1 cellular context compared by ENCODE assay signal in genomic region chr3:195259564-195260285, GRCh38.
A peak's percentile ranks its signal among the peaks of the same experiment; 100 is the strongest.
TF ChIP-seq lines count a peak whose summit lies in the region.

No MANE protein-coding gene starts in this region.

TF ChIP-seq in HepG2, 621 proteins besides CTCF, POLR2A, EP300 and RAD21 (continued from another document and continues in another):
- peak; percentile 14 for TF ChIP-seq ZNF503 (CRISPR knock-in tag; IDR thresholded peaks at IDR 0.05)
- no peak for TF ChIP-seq RNF219 (CRISPR knock-in tag; IDR thresholded peaks at IDR 0.05)
- peak; percentile 99 for TF ChIP-seq ZNF331 (CRISPR knock-in tag; IDR thresholded peaks at IDR 0.05)
- TF ChIP-seq ZNF672 (CRISPR knock-in tag; IDR thresholded peaks at IDR 0.05): no peak; the same call in 1 of the 2 replicates
- no peak for TF ChIP-seq HBP1 (CRISPR knock-in tag; IDR thresholded peaks at IDR 0.05; ENCODE audit: low read depth)
- peak; percentile 70 for TF ChIP-seq TFDP2 (CRISPR knock-in tag; IDR thresholded peaks at IDR 0.05)
- TF ChIP-seq GTF3A (CRISPR knock-in tag; conservative IDR thresholded peaks at IDR 0.05): peak; percentile 91; the same call in 1 of the 2 replicates
- TF ChIP-seq MXD3 (CRISPR knock-in tag; IDR thresholded peaks at IDR 0.05): peak; percentile 67; the same call in 1 of the 2 replicates
- TF ChIP-seq KDM5A (IDR thresholded peaks at IDR 0.05; ENCODE audit: borderline replicate concordance, low read length): peak; percentile 51
- peak; percentile 75 for TF ChIP-seq ZNF746 (CRISPR knock-in tag; IDR thresholded peaks at IDR 0.05)
- TF ChIP-seq HNF1B (CRISPR knock-in tag; IDR thresholded peaks at IDR 0.05): peak; percentile 90
- no peak for TF ChIP-seq NCOA5 (CRISPR knock-in tag; IDR thresholded peaks at IDR 0.05)
- TF ChIP-seq PRMT3 (CRISPR knock-in tag; IDR thresholded peaks at IDR 0.05; ENCODE audit: borderline replicate concordance, low read depth): no peak
- TF ChIP-seq TERF1 (CRISPR knock-in tag; IDR thresholded peaks at IDR 0.05): no peak; the same call in 1 of the 2 replicates
- no peak for TF ChIP-seq MNT (IDR thresholded peaks at IDR 0.05)
- TF ChIP-seq IKZF5 (CRISPR knock-in tag; IDR thresholded peaks at IDR 0.05): peak; percentile 80
- no peak for TF ChIP-seq RFX1 (IDR thresholded peaks at IDR 0.05)
- TF ChIP-seq ZNF780A (CRISPR knock-in tag; IDR thresholded peaks at IDR 0.05): no peak
- peak; percentile 70 for TF ChIP-seq POLR2G (IDR thresholded peaks at IDR 0.05; ENCODE audit: low read depth, low read length)
- no peak for TF ChIP-seq ZNF460 (CRISPR knock-in tag; IDR thresholded peaks at IDR 0.05; ENCODE audit: borderline replicate concordance)
- peak; percentile 33; the same call in 1 of the 2 replicates for TF ChIP-seq KLF11 (CRISPR knock-in tag; IDR thresholded peaks at IDR 0.05)
- TF ChIP-seq JUNB (CRISPR knock-in tag; IDR thresholded peaks at IDR 0.05; ENCODE audit: borderline replicate concordance): no peak
- TF ChIP-seq KAT2B (IDR thresholded peaks at IDR 0.05; ENCODE audit: borderline replicate concordance, low read depth, low read length): no peak
- TF ChIP-seq ZNF615 (CRISPR knock-in tag; IDR thresholded peaks at IDR 0.05; ENCODE audit: borderline replicate concordance): no peak
- no peak for TF ChIP-seq MYNN (CRISPR knock-in tag; IDR thresholded peaks at IDR 0.05; ENCODE audit: low read depth)
- peak; percentile 96 for TF ChIP-seq ZNF18 (CRISPR knock-in tag; IDR thresholded peaks at IDR 0.05; ENCODE audit: insufficient replicate concordance)
- no peak for TF ChIP-seq ZNF337 (CRISPR knock-in tag; IDR thresholded peaks at IDR 0.05; ENCODE audit: borderline replicate concordance, low read depth)
- no peak for TF ChIP-seq NFIC (IDR thresholded peaks at IDR 0.05; ENCODE audit: low read length)
- no peak for TF ChIP-seq ZNF329 (CRISPR knock-in tag; IDR thresholded peaks at IDR 0.05; ENCODE audit: low read depth)
- 0 out of 2 replicates have a peak, but pooled peaks have one; percentile 71 for TF ChIP-seq ZNF563 (CRISPR knock-in tag; IDR thresholded peaks at IDR 0.05)
- no peak for TF ChIP-seq SMC3 (IDR thresholded peaks at IDR 0.05; ENCODE audit: low read length)
- peak; percentile 86 for TF ChIP-seq ZNF263 (CRISPR knock-in tag; IDR thresholded peaks at IDR 0.05)
- TF ChIP-seq POGZ (CRISPR knock-in tag; IDR thresholded peaks at IDR 0.05): peak; percentile 86
- TF ChIP-seq FLYWCH1 (CRISPR knock-in tag; IDR thresholded peaks at IDR 0.05): no peak
- TF ChIP-seq KLF12 (CRISPR knock-in tag; IDR thresholded peaks at IDR 0.05; ENCODE audit: borderline replicate concordance): no peak
- no peak for TF ChIP-seq ZNF512 (CRISPR knock-in tag; IDR thresholded peaks at IDR 0.05)
- no peak for TF ChIP-seq GFI1 (CRISPR knock-in tag; IDR thresholded peaks at IDR 0.05; ENCODE audit: borderline replicate concordance)
- 0 out of 2 replicates have a peak, but pooled peaks have one; percentile 40 for TF ChIP-seq ZNF281 (CRISPR knock-in tag; IDR thresholded peaks at IDR 0.05; ENCODE audit: borderline replicate concordance)
- no peak for TF ChIP-seq ZNF143 (CRISPR knock-in tag; IDR thresholded peaks at IDR 0.05)
- TF ChIP-seq RBM39 (IDR thresholded peaks at IDR 0.05; ENCODE audit: low read depth, low read length, poor library complexity, severe bottlenecking): peak; percentile 37
